26 cellular contexts compared by ENCODE assay signal in the genomic region with DNA sequence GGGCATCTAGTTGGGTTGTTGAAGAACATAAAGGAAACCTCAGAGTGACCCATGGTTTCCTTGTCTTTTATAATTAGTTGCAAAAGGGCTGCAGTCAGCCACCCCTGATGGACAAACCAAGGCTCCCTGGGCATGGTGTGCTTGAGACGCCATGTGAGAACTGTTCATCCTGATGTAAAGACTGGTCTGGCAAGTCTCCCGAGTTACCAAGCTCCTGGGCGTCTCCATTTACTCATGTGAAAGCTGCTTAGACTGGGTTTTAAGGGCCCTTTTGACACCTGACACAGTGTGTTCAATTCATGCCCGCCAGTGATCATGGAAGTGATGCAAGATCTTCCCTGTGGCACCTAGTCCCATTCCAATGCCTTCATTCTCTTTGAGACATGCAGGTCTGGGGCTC. TPM values are rescaled to one million over a fixed set of nuclear protein-coding genes. Genes with fewer than 3 reads are reported as not detected.
"Had no signal": no experiment of that assay in that cellular context is flagged by ENCODE, and none has a peak within 500 bp of the region (broad histone marks: within the 10 kb centered on the region; RNA-seq: fewer than 3 reads in every experiment).

No MANE protein-coding gene starts in this region.

- H3K27me3 Mint-ChIP-seq: activated naive CD4-positive, alpha-beta T cell treated with anti-CD3 and anti-CD28 coated beads, Interleukin-2, amount 50 U/mL, for 24 hours had no signal

- H3K4me3 Mint-ChIP-seq: activated CD4-positive, alpha-beta memory T cell treated with anti-CD3 and anti-CD28 coated beads, Interleukin-2, amount 10 ng/mL, durations not matched to agents 7 days and 5 days; activated naive CD4-positive, alpha-beta T cell treated with anti-CD3 and anti-CD28 coated beads, Interleukin-2, amount 50 U/mL, for 24 hours; central memory CD8-positive, alpha-beta T cell; effector memory CD8-positive, alpha-beta T cell; naive B cell; stimulated activated effector memory CD8-positive, alpha-beta T cell treated with anti-CD3 and anti-CD28 coated beads, Interleukin-12 subunit alpha, Interleukin-12 subunit beta, amount 100 ng/mL, for 72 hours; stimulated activated naive CD8-positive, alpha-beta T cell treated with anti-CD3 and anti-CD28 coated beads, Interleukin-15, amount 100 ng/mL, for 72 hours had no signal

- H3K27ac Mint-ChIP-seq: activated CD4-positive, alpha-beta memory T cell treated with anti-CD3 and anti-CD28 coated beads, Interleukin-2, amount 10 ng/mL, durations not matched to agents 7 days and 5 days; activated naive CD4-positive, alpha-beta T cell treated with anti-CD3 and anti-CD28 coated beads, Interleukin-2, amount 50 U/mL, for 24 hours; effector memory CD8-positive, alpha-beta T cell; stimulated activated effector memory CD8-positive, alpha-beta T cell treated with anti-CD3 and anti-CD28 coated beads, Interleukin-12 subunit alpha, Interleukin-12 subunit beta, amount 100 ng/mL, for 72 hours; stimulated activated naive CD8-positive, alpha-beta T cell treated with anti-CD3 and anti-CD28 coated beads, Interleukin-15, amount 100 ng/mL, for 72 hours had no signal

- ATAC-seq: body of pancreas; effector memory CD8-positive, alpha-beta T cell; heart left ventricle; lower lobe of right lung; sciatic nerve; stimulated activated effector memory CD8-positive, alpha-beta T cell treated with anti-CD3 and anti-CD28 coated beads, Interleukin-12 subunit alpha, Interleukin-12 subunit beta, amount 100 ng/mL, for 72 hours; stimulated activated naive CD8-positive, alpha-beta T cell treated with anti-CD3 and anti-CD28 coated beads, Interleukin-15, amount 100 ng/mL, for 72 hours had no signal

- H3K36me3 Mint-ChIP-seq: activated naive CD4-positive, alpha-beta T cell treated with anti-CD3 and anti-CD28 coated beads, Interleukin-2, amount 50 U/mL, for 24 hours; naive B cell; stimulated activated effector memory CD8-positive, alpha-beta T cell treated with anti-CD3 and anti-CD28 coated beads, Interleukin-12 subunit alpha, Interleukin-12 subunit beta, amount 100 ng/mL, for 72 hours had no signal

- H3K4me1 Mint-ChIP-seq: activated CD4-positive, alpha-beta memory T cell treated with anti-CD3 and anti-CD28 coated beads, Interleukin-2, amount 10 ng/mL, durations not matched to agents 7 days and 5 days; activated naive CD4-positive, alpha-beta T cell treated with anti-CD3 and anti-CD28 coated beads, Interleukin-2, amount 50 U/mL, for 24 hours; central memory CD8-positive, alpha-beta T cell; naive B cell; stimulated activated effector memory CD8-positive, alpha-beta T cell treated with anti-CD3 and anti-CD28 coated beads, Interleukin-12 subunit alpha, Interleukin-12 subunit beta, amount 100 ng/mL, for 72 hours; stimulated activated naive CD8-positive, alpha-beta T cell treated with anti-CD3 and anti-CD28 coated beads, Interleukin-15, amount 100 ng/mL, for 72 hours had no signal

- H3K9me3 Mint-ChIP-seq: activated naive CD4-positive, alpha-beta T cell treated with anti-CD3 and anti-CD28 coated beads, Interleukin-2, amount 50 U/mL, for 24 hours; central memory CD8-positive, alpha-beta T cell; effector memory CD8-positive, alpha-beta T cell; stimulated activated effector memory CD8-positive, alpha-beta T cell treated with anti-CD3 and anti-CD28 coated beads, Interleukin-12 subunit alpha, Interleukin-12 subunit beta, amount 100 ng/mL, for 72 hours had no signal

- DNase-seq: activated CD4-positive, alpha-beta memory T cell treated with anti-CD3 and anti-CD28 coated beads, Interleukin-2, amount 10 ng/mL, durations not matched to agents 7 days and 5 days; activated CD4-positive, alpha-beta T cell treated with anti-CD3 and anti-CD28 coated beads for 48 hours; activated effector memory CD4-positive, alpha-beta T cell treated with anti-CD3 and anti-CD28 coated beads, Interleukin-2, amount 50 U/mL, for 16 hours; activated T-cell treated with anti-CD3 and anti-CD28 coated beads for 4 hours; anterior cingulate cortex; body of pancreas; effector memory CD8-positive, alpha-beta T cell; heart left ventricle; islet precursor cell; lower lobe of right lung; mesendoderm; naive B cell; small intestine; stimulated activated CD4-positive, alpha-beta T cell treated with anti-CD3 and anti-CD28 coated beads, Interleukin-2, amount 100 ng/mL, for 24 hours; stimulated activated naive CD8-positive, alpha-beta T cell treated with anti-CD3 and anti-CD28 coated beads, Interleukin-15, amount 100 ng/mL, for 72 hours; tibial artery had no signal

RNA-seq across cellular contexts. Expression of gene GRK7, which starts 49.4 kb away (rescaled TPM):
- total RNA-seq: activated CD4-positive, alpha-beta memory T cell treated with anti-CD3 and anti-CD28 coated beads, Interleukin-2, amount 10 ng/mL, durations not matched to agents 7 days and 5 days; body of pancreas; dermis microvascular lymphatic vessel endothelial cell; fibroblast of villous mesenchyme; lower lobe of right lung; mucosa of gallbladder; osteoblast; sciatic nerve; T-helper 2 cell treated with Interferon-gamma antibody and Interleukin-4, amounts not matched to agents 100 ng/mL and 5 ng/mL, for 36 hours; ureter had no signal
